8 cellular contexts compared by ENCODE assay signal in genomic region chr7:44581907-44582603, GRCh38. TPM values are rescaled to one million over a fixed set of nuclear protein-coding genes. Genes with fewer than 3 reads are reported as not detected.
DNase-seq lines count a peak whose midpoint lies in the region; ATAC-seq, FAIRE-seq and TF ChIP-seq lines count a peak whose summit lies in the region.

TMED4 (minus strand) TSS chr7:44582231; CDS start chr7:44582206, 25 bp downstream.

- H3K9me3 ChIP-seq in OCI-LY7 (ENCODE audit: low read length) (no peaks in the 10 kb centered on the region), endothelial cell of umbilical vein (replicated peaks; ENCODE audit: control insufficient read depth, insufficient read depth, low read length) (no peaks in the 10 kb centered on the region)

- no peaks in the 10 kb centered on the region for H3K9me2 ChIP-seq in OCI-LY7 (ENCODE audit: insufficient read depth, low read length)

- intact Hi-C loops in OCI-LY7 (cut with micrococcal nuclease; ENCODE audit: unreplicated experiment) (loop anchor here (2.0 to 5.0 kb wide), 2 partner anchors 167 to 415 kb away; partner anchors contain the start of gene ZMIZ2), endothelial cell of umbilical vein (cut with micrococcal nuclease) (loop anchor here (1.0 to 2.0 kb wide), 5 partner anchors 24 to 529 kb away; partner anchors contain the start of genes H2AZ2, OGDH, PPIA and TBRG4)

- DNase-seq in D721Med (ENCODE audit: insufficient read length, low spot score) (peak; percentile 98), HuH-7.5 (ENCODE audit: low spot score) (peak; percentile 98), OCI-LY7 (ENCODE audit: low spot score) (peak; percentile 99), activated T-cell treated with anti-CD3 and anti-CD28 coated beads for 1 hour (ENCODE audit: low read depth) (peak; percentile 100), endothelial cell of umbilical vein (ENCODE audit: low read depth, low spot score) (peak; percentile 99), midbrain (lab: John Stamatoyannopoulos, UW) (peak; percentile 98)
- DNase-seq in stimulated activated CD8-positive, alpha-beta memory T cell treated with anti-CD3 and anti-CD28 coated beads, Interleukin-2, amount 100 ng/mL, for 1 hour (ENCODE audit: low read depth in 2 of 2): peak; percentile 99 to 100

- TF ChIP-seq CTCF in D721Med (IDR thresholded peaks at IDR 0.05; ENCODE audit: insufficient read depth, missing control alignments) (no peak), OCI-LY7 (conservative IDR thresholded peaks at IDR 0.05; ENCODE audit: low read length) (no peak), endothelial cell of umbilical vein (IDR thresholded peaks at IDR 0.05; ENCODE audit: extremely low read depth in 1 of 2, insufficient read depth in 1 of 2, low read depth in 1 of 2, low read length in 2 of 2) (no peak)

- H3K4me2 ChIP-seq in OCI-LY7 (ENCODE audit: low read length): peak within 1 kb of the TSS; percentile 97
- peak within 1 kb of the TSS; percentile 72 for H3K4me2 ChIP-seq in endothelial cell of umbilical vein (ENCODE audit: insufficient read depth, low read length)

- peak within 1 kb of the TSS; percentile 66 for H3K9ac ChIP-seq in endothelial cell of umbilical vein (replicated peaks; ENCODE audit: extremely low read depth, insufficient read depth, low read length)

- peaks cover 29% of the 10 kb centered on the region; the same call in 1 of the 2 replicates for H3K79me2 ChIP-seq in OCI-LY7 (ENCODE audit: insufficient read depth, low read depth, low read length)
- peaks cover 17% of the 10 kb centered on the region for H3K79me2 ChIP-seq in endothelial cell of umbilical vein (ENCODE audit: control insufficient read depth, insufficient read depth, low read length)

- POLR2A ChIA-PET in OCI-LY7 (lab: Charles Lee): interaction anchor here (1.0 to 2.1 kb wide), 7 partner anchors 9 to 268 kb away, joined by 3 to 16 read pairs (median 3); partner anchors contain the start of genes DDX56 and H2AZ2
- POLR2A ChIA-PET in endothelial cell of umbilical vein (lab: Charles Lee): interaction anchor here (0.6 to 1.4 kb wide), 5 partner anchors 8 to 414 kb away, joined by 3 to 6 read pairs (median 6); partner anchors contain the start of genes DDX56 and H2AZ2

- dilution Hi-C loops in endothelial cell of umbilical vein (cut with MboI; ENCODE audit: extremely low pct_ligation_motif_present, low sequenced_read_pairs): no loop called here

- peak within 1 kb of the TSS; percentile 68 for H3K27ac ChIP-seq in OCI-LY7 (ENCODE audit: low read depth, low read length, poor library complexity, severe bottlenecking)
- H3K27ac ChIP-seq in endothelial cell of umbilical vein (ENCODE audit: insufficient read depth, low read depth, low read length): peak within 1 kb of the TSS; percentile 73

- H3K4me1 ChIP-seq in OCI-LY7 (ENCODE audit: insufficient read depth, low read length, poor library complexity, severe bottlenecking): peaks cover 19% of the 10 kb centered on the region
- H3K4me1 ChIP-seq in endothelial cell of umbilical vein (ENCODE audit: control insufficient read depth, extremely low read depth, insufficient read depth, low read length): peaks cover 8% of the 10 kb centered on the region

- peak within 1 kb of the TSS; percentile 89 for H2AFZ ChIP-seq in OCI-LY7 (ENCODE audit: low read length)
- H2AFZ ChIP-seq in endothelial cell of umbilical vein (ENCODE audit: low read depth, low read length): peak within 1 kb of the TSS; percentile 27

- no peaks in the 10 kb centered on the region for H3K9me1 ChIP-seq in endothelial cell of umbilical vein (replicated peaks; ENCODE audit: control insufficient read depth, extremely low read depth, insufficient read depth, low read length)

- ATAC-seq in GM21526 (IDR thresholded peaks at IDR 0.05; ENCODE audit: low FRiP score, unreplicated experiment): peak; percentile 81

- no peaks in the 10 kb centered on the region for H3K27me3 ChIP-seq in endothelial cell of umbilical vein (ENCODE audit: control insufficient read depth in 2 of 2, insufficient read depth in 2 of 2, low read length in 2 of 2)

- FAIRE-seq in D721Med (lab: Jason Lieb, UNC) (no peak), endothelial cell of umbilical vein (lab: Jason Lieb, UNC) (peak; percentile 99)

- CTCF ChIA-PET in OCI-LY7 (lab: Charles Lee; ENCODE audit: unreplicated experiment) (interaction anchor here (0.7 to 1.7 kb wide), 2 partner anchors 16 to 150 kb away, joined by 3 to 4 read pairs; no protein-coding TSS in a partner anchor), endothelial cell of umbilical vein (lab: Charles Lee) (interaction anchor here (0.7 to 2.6 kb wide), 7 partner anchors 9 to 391 kb away, joined by 3 to 20 read pairs (median 4); partner anchors contain the start of genes DDX56 and H2AZ2)

- BruUV-seq in OCI-LY7 (replicated peaks; lab: Mats Ljungman, UMichigan) (no TSS peak), endothelial cell of umbilical vein (replicated peaks; lab: Mats Ljungman, UMichigan) (no TSS peak)

- peak; percentile 98 for TF ChIP-seq POLR2A in endothelial cell of umbilical vein (IDR thresholded peaks at IDR 0.05; ENCODE audit: low read depth, low read length)

- H4K20me1 ChIP-seq in OCI-LY7 (ENCODE audit: insufficient read depth, low read length) (peaks cover 5% of the 10 kb centered on the region; the same call in 1 of the 2 replicates), endothelial cell of umbilical vein (replicated peaks; ENCODE audit: control insufficient read depth, extremely low read depth, insufficient read depth, low read length) (no peaks in the 10 kb centered on the region)

- H3K4me3 ChIP-seq in OCI-LY7 (ENCODE audit: low read depth, low read length, poor library complexity, severe bottlenecking) (peak within 1 kb of the TSS; percentile 84), endothelial cell of umbilical vein (replicated peaks in 1 of 3; ENCODE audit: insufficient read depth in 1 of 3, low read depth in 1 of 3, low read length in 3 of 3) (peak within 1 kb of the TSS; percentile 34 to 78 (median 67))

- H3K36me3 ChIP-seq in OCI-LY7 (ENCODE audit: insufficient read depth, low read length) (peaks cover 35% of the 10 kb centered on the region), endothelial cell of umbilical vein (ENCODE audit: control insufficient read depth in 2 of 2, extremely low read depth in 1 of 2, insufficient read depth in 2 of 2, low read length in 2 of 2) (peaks cover 7 to 8% of the 10 kb centered on the region in 2 experiments)

TF ChIP-seq in endothelial cell of umbilical vein, 7 proteins besides CTCF, POLR2A, EP300 and RAD21:
- TF ChIP-seq FOS (IDR thresholded peaks at IDR 0.05; ENCODE audit: borderline replicate concordance, insufficient read depth, low read length) (no peak), POLR2AphosphoS5 (IDR thresholded peaks at IDR 0.05; ENCODE audit: insufficient read depth, low read depth, low read length) (peak; percentile 87)

RNA-seq across cellular contexts. Expression of gene TMED4, which starts in this region (rescaled TPM):
- total RNA-seq in OCI-LY7 (2014; rRNA removed; shearing (Covaris generic)): 64.9 and 80.5 TPM in 2 replicates
- total RNA-seq in OCI-LY7 (2022): 68.6 and 69.1 TPM in 2 replicates
- 63.4 and 65.4 TPM in 2 replicates for total RNA-seq in endothelial cell of umbilical vein
- 89.7 and 116 TPM in 2 replicates for polyA plus RNA-seq in endothelial cell of umbilical vein
- polyA plus RNA-seq in endothelial cell of umbilical vein (2011; cell fraction: cytosol; rRNA removed): 48.1 and 59.8 TPM in 2 replicates
- 140 and 162 TPM in 2 replicates for polyA plus RNA-seq in endothelial cell of umbilical vein (2011; cell fraction: nucleus; rRNA removed)
- 44.3 and 46.6 TPM in 2 replicates for polyA plus RNA-seq in endothelial cell of umbilical vein (2012)
- 61.7 and 62.7 TPM in 2 replicates for polyA minus RNA-seq in endothelial cell of umbilical vein
- polyA minus RNA-seq in endothelial cell of umbilical vein (2011; cell fraction: cytosol; rRNA and poly(A)+ RNA removed): 102 TPM
- 42.7 and 55.5 TPM in 2 replicates for polyA minus RNA-seq in endothelial cell of umbilical vein (2011; cell fraction: nucleus; rRNA and poly(A)+ RNA removed)

Comparison
In these comparisons a context has a peak if more than half of its experiments do, and no peak if none do; other contexts are left out.
1. Peak in every context shown above with its lines: DNase-seq, ATAC-seq, H3K4me3 ChIP-seq and H3K27ac ChIP-seq.